In genomic region chr3:135218304-135218703, GRCh38 we compare ENCODE assay signal across 26 cellular contexts.
DNase-seq lines count a peak whose midpoint lies in the region; ATAC-seq lines count a peak whose summit lies in the region.
"Had no signal": no experiment of that assay in that cellular context is flagged by ENCODE, and none has a peak within 500 bp of the region (broad histone marks: within the 10 kb centered on the region; RNA-seq: fewer than 3 reads in every experiment).

No MANE protein-coding gene starts in this region.

- intact Hi-C loops in left ventricle myocardium superior (cut with micrococcal nuclease) = no loop called here
- intact Hi-C loops in Right ventricle myocardium superior (cut with DNase I) = no loop called here

- no peaks in the 10 kb centered on the region for H3K27me3 ChIP-seq in CD8-positive, alpha-beta memory T cell (ENCODE audit: insufficient read depth, low read length, poor library complexity, severe bottlenecking)
- H3K27me3 ChIP-seq: breast epithelium, Peyer's patch, stomach, tibial nerve had no signal

- H3K27ac Mint-ChIP-seq in CD8-positive, alpha-beta memory T cell = no peak overlapping the region
- H3K27ac Mint-ChIP-seq: B cell had no signal

- no peak overlapping the region for H3K27ac ChIP-seq in CD8-positive, alpha-beta memory T cell (ENCODE audit: low read depth, low read length)
- H3K27ac ChIP-seq: breast epithelium, epithelial cell of prostate, Peyer's patch, skin epidermis, stomach, tibial nerve had no signal

- CTCF ChIA-PET in CD8-positive, alpha-beta memory T cell (lab: Charles Lee) = no interaction called here

- H3K9me3 Mint-ChIP-seq in CD8-positive, alpha-beta memory T cell = peaks cover 0 to 12% (median 0%) of the 10 kb centered on the region in 5 donors
- H3K9me3 Mint-ChIP-seq: H9 had no signal

- no peaks in the 10 kb centered on the region for H3K9me3 ChIP-seq in CD8-positive, alpha-beta memory T cell (ENCODE audit: low read length)
- H3K9me3 ChIP-seq: breast epithelium, Peyer's patch, stomach, tibial nerve had no signal

- no peaks in the 10 kb centered on the region for H3K4me1 ChIP-seq in CD8-positive, alpha-beta memory T cell (ENCODE audit: insufficient read depth, low read length)
- H3K4me1 ChIP-seq: breast epithelium, Peyer's patch, stomach, tibial nerve had no signal

- POLR2A ChIA-PET in CD8-positive, alpha-beta memory T cell (lab: Charles Lee) = no interaction called here

- ATAC-seq in left ventricle myocardium superior (peak; percentile 76), Right ventricle myocardium superior (ENCODE audit: poor library complexity) (no peak)
- ATAC-seq: K562, left colon had no signal

- H3K4me3 ChIP-seq in CD8-positive, alpha-beta memory T cell (ENCODE audit: low read length) = no peak overlapping the region
- H3K4me3 ChIP-seq: breast epithelium, K562, Peyer's patch, skin epidermis, stomach, tibial nerve had no signal

- H3K36me3 Mint-ChIP-seq in CD8-positive, alpha-beta memory T cell = no peaks in the 10 kb centered on the region

- no peaks in the 10 kb centered on the region for H3K4me1 Mint-ChIP-seq in CD8-positive, alpha-beta memory T cell
- H3K4me1 Mint-ChIP-seq: B cell had no signal

- H3K27me3 Mint-ChIP-seq in CD8-positive, alpha-beta memory T cell = peaks cover 0 to 4% of the 10 kb centered on the region in 2 donors

- H3K4me3 Mint-ChIP-seq in CD8-positive, alpha-beta memory T cell = no peak overlapping the region
- H3K4me3 Mint-ChIP-seq: B cell, H9 had no signal

- DNase-seq in left ventricle myocardium superior (no peak), Right ventricle myocardium superior (no peak), NCI-H526 (lab: John Stamatoyannopoulos, UW) (peak; percentile 87 to 88), left kidney (ENCODE audit: low read depth, low spot score) (peak; percentile 86), DMS79 treated with DMSO at 0.1 percent for 48 hours (lab: John Stamatoyannopoulos, UW) (no peak)
- DNase-seq in activated CD4-positive, alpha-beta T cell treated with anti-CD3 and anti-CD28 coated beads, Interleukin-2, amount 50 U/mL, for 1 hour = no peak
- no peak for DNase-seq in stimulated activated CD4-positive, alpha-beta T cell treated with anti-CD3 and anti-CD28 coated beads, Interleukin-15, amount 100 ng/mL, for 24 hours
- DNase-seq in CD8-positive, alpha-beta memory T cell = no peak
- DNase-seq: activated CD8-positive, alpha-beta memory T cell treated with anti-CD3 and anti-CD28 coated beads, Interleukin-2, amount 50 U/mL, for 4 hours; activated naive CD4-positive, alpha-beta T cell treated with anti-CD3 and anti-CD28 coated beads, Interleukin-2, amount 50 U/mL, for 16 hours; amygdala; H9; left colon; mesenchymal stem cell; NCI-H1436; NCI-H524; Peyer's patch; stomach; SW 1271; T-helper 9 cell had no signal

- H3K36me3 ChIP-seq in CD8-positive, alpha-beta memory T cell (ENCODE audit: insufficient read depth, low read length) = no peaks in the 10 kb centered on the region
- H3K36me3 ChIP-seq: breast epithelium, Peyer's patch, stomach, tibial nerve had no signal

Comparison
In these comparisons a context has a peak if more than half of its experiments do, and no peak if none do; other contexts are left out.
1. DNase-seq: peak in NCI-H526 (2 of 2) and left kidney (single experiment); none in left ventricle myocardium superior (single experiment), Right ventricle myocardium superior (single experiment), activated CD4-positive, alpha-beta T cell treated with anti-CD3 and anti-CD28 coated beads, Interleukin-2, amount 50 U/mL, for 1 hour (single experiment), stimulated activated CD4-positive, alpha-beta T cell treated with anti-CD3 and anti-CD28 coated beads, Interleukin-15, amount 100 ng/mL, for 24 hours (single experiment), CD8-positive, alpha-beta memory T cell (0 of 5) and DMS79 treated with DMSO at 0.1 percent for 48 hours (single experiment).